8 cellular contexts compared by ENCODE assay signal in the genomic region with DNA sequence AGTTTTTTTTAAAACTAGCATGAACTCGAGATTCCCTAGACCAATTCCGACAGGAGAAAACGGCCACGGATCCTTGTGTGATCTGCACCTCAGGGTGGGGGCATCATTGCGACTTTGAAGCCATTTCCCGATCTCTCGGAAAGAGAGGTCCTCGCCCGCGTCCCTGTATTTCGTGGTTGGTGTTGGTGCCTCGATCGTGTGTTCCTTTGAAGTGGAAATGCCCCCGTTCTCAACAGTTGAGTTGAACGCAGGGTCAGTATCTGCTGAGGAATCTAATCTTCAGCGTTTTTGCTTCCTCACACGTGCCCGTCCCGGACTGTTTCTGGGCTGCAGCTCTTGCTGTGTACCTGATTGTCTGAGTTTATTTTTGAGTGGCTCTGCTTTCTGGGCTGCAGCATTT. TPM values are rescaled to one million over a fixed set of nuclear protein-coding genes. Genes with fewer than 3 reads are reported as not detected.
DNase-seq lines count a peak whose midpoint lies in the region; ATAC-seq and TF ChIP-seq lines count a peak whose summit lies in the region.

No MANE protein-coding gene starts in this region.

- H3K27me3 ChIP-seq in RWPE2 (ENCODE audit: insufficient read depth, poor library complexity, severe bottlenecking) (no peaks in the 10 kb centered on the region), endodermal cell (ENCODE audit: control insufficient read depth, insufficient read depth, low read length, poor library complexity, severe bottlenecking) (peaks cover 9% of the 10 kb centered on the region)

- no peak for TF ChIP-seq CTCF in RWPE2 (IDR thresholded peaks at IDR 0.05; ENCODE audit: poor library complexity, severe bottlenecking)
- TF ChIP-seq CTCF in endodermal cell (conservative IDR thresholded peaks at IDR 0.05): no peak
- TF ChIP-seq CTCF in osteocyte (IDR thresholded peaks at IDR 0.05): no peak

- H3K27ac Mint-ChIP-seq in activated CD4-positive, alpha-beta T cell treated with anti-CD3 and anti-CD28 coated beads for 36 hours: peak overlapping the region; percentile 57
- H3K27ac Mint-ChIP-seq in endodermal cell (peak overlapping the region; percentile 78), osteocyte (ENCODE audit: unreplicated experiment) (peak overlapping the region; percentile 85)

- peak; percentile 45 for DNase-seq in activated CD4-positive, alpha-beta T cell treated with anti-CD3 and anti-CD28 coated beads for 36 hours
- DNase-seq in activated CD4-positive, alpha-beta T cell treated with anti-CD3 and anti-CD28 coated beads for 4 hours: no peak
- DNase-seq in RWPE2 (ENCODE audit: low spot score) (no peak), endodermal cell (no peak), osteocyte (ENCODE audit: extremely low spot score, unreplicated experiment) (no peak), cortex of kidney (lab: John Stamatoyannopoulos, UW) (no peak), head of caudate nucleus (no peak)
- DNase-seq in activated CD4-positive, CD25-positive, alpha-beta regulatory T cell (lab: John Stamatoyannopoulos, UW): no peak

- H3K4me1 ChIP-seq in RWPE2 (ENCODE audit: insufficient read depth, poor library complexity, severe bottlenecking): no peaks in the 10 kb centered on the region
- H3K4me1 ChIP-seq in endodermal cell (ENCODE audit: control insufficient read depth, insufficient read depth, low read length): peaks cover 4% of the 10 kb centered on the region

- CTCF ChIA-PET in activated CD4-positive, alpha-beta T cell treated with anti-CD3 and anti-CD28 coated beads for 36 hours (lab: Charles Lee): no interaction called here

- H3K9me3 ChIP-seq in RWPE2 (ENCODE audit: severe bottlenecking): no peaks in the 10 kb centered on the region
- H3K9me3 ChIP-seq in endodermal cell (ENCODE audit: control insufficient read depth, low read length): no peaks in the 10 kb centered on the region

- peak overlapping the region; percentile 76 for H3K9ac ChIP-seq in endodermal cell (ENCODE audit: extremely low read depth, low read length, poor library complexity, severe bottlenecking)

- H3K9me3 Mint-ChIP-seq in activated CD4-positive, alpha-beta T cell treated with anti-CD3 and anti-CD28 coated beads for 36 hours (ENCODE audit: low read depth): no peaks in the 10 kb centered on the region
- H3K9me3 Mint-ChIP-seq in endodermal cell (peaks cover 13% of the 10 kb centered on the region), osteocyte (ENCODE audit: unreplicated experiment) (no peaks in the 10 kb centered on the region)

- no peak for ATAC-seq in activated CD4-positive, alpha-beta T cell treated with anti-CD3 and anti-CD28 coated beads for 36 hours
- ATAC-seq in RWPE2 (ENCODE audit: low read depth): no peak

- H3K4me3 ChIP-seq in RWPE2 (ENCODE audit: severe bottlenecking): peak overlapping the region; percentile 97
- H3K4me3 ChIP-seq in endodermal cell (ENCODE audit: low read length): peak overlapping the region; percentile 95

- H3K4me3 Mint-ChIP-seq in activated CD4-positive, alpha-beta T cell treated with anti-CD3 and anti-CD28 coated beads for 36 hours: peak overlapping the region; percentile 84
- peak overlapping the region; percentile 79 for H3K4me3 Mint-ChIP-seq in endodermal cell
- peak overlapping the region; percentile 86 for H3K4me3 Mint-ChIP-seq in osteocyte (ENCODE audit: unreplicated experiment)

- H3K27ac ChIP-seq in RWPE2 (ENCODE audit: poor library complexity, severe bottlenecking) (peak overlapping the region; percentile 78), endodermal cell (ENCODE audit: low read depth, low read length) (no peak overlapping the region)

- peaks cover 24% of the 10 kb centered on the region for H3K4me1 Mint-ChIP-seq in activated CD4-positive, alpha-beta T cell treated with anti-CD3 and anti-CD28 coated beads for 36 hours
- peaks cover 24% of the 10 kb centered on the region for H3K4me1 Mint-ChIP-seq in endodermal cell
- H3K4me1 Mint-ChIP-seq in osteocyte (ENCODE audit: unreplicated experiment): peaks cover 43% of the 10 kb centered on the region

- peaks cover 2% of the 10 kb centered on the region for H3K27me3 Mint-ChIP-seq in activated CD4-positive, alpha-beta T cell treated with anti-CD3 and anti-CD28 coated beads for 36 hours
- peaks cover 18% of the 10 kb centered on the region for H3K27me3 Mint-ChIP-seq in endodermal cell (ENCODE audit: insufficient read depth)
- no peaks in the 10 kb centered on the region for H3K27me3 Mint-ChIP-seq in osteocyte (ENCODE audit: unreplicated experiment)

- H3K36me3 ChIP-seq in RWPE2 (ENCODE audit: low read depth) (peaks cover 23% of the 10 kb centered on the region), endodermal cell (ENCODE audit: control insufficient read depth, insufficient read depth, low read length) (peaks cover 16% of the 10 kb centered on the region)

- peaks cover 22% of the 10 kb centered on the region for H3K36me3 Mint-ChIP-seq in activated CD4-positive, alpha-beta T cell treated with anti-CD3 and anti-CD28 coated beads for 36 hours (ENCODE audit: low read depth)
- peaks cover 23% of the 10 kb centered on the region for H3K36me3 Mint-ChIP-seq in endodermal cell (ENCODE audit: low read depth)
- H3K36me3 Mint-ChIP-seq in osteocyte (ENCODE audit: unreplicated experiment): peaks cover 8% of the 10 kb centered on the region

- POLR2A ChIA-PET in activated CD4-positive, alpha-beta T cell treated with anti-CD3 and anti-CD28 coated beads for 36 hours (lab: Charles Lee): no interaction called here

- 3% methylated on average over 13 to 19 of the region's 19 CpGs for WGBS in endodermal cell (ENCODE audit: insufficient coverage in 1 of 2, insufficient read length in 1 of 2), 2 experiments

- intact Hi-C loops in activated CD4-positive, alpha-beta T cell treated with anti-CD3 and anti-CD28 coated beads for 36 hours (cut with DNase I, micrococcal nuclease): loop anchor here (2.0 to 10.0 kb wide), 14 partner anchors 34 to 1208 kb away; a partner anchor contains a TSS
- intact Hi-C loops in head of caudate nucleus (cut with DNase I): loop anchor here (5.0 to 10.0 kb wide), 2 partner anchors 94 to 118 kb away; a partner anchor contains a TSS

RNA-seq across cellular contexts. Expression of a gene that starts 1.1 kb away (rescaled TPM):
- 10 to 100 TPM; 14.1 to 15.0 TPM for total RNA-seq in activated CD4-positive, alpha-beta T cell treated with anti-CD3 and anti-CD28 coated beads for 36 hours
- total RNA-seq in endodermal cell (10 to 100 TPM; 29.2 to 40.0 TPM), osteocyte (29.4 and 30.1 TPM in 2 replicates)
- polyA plus RNA-seq in endodermal cell (2013, experiment 1 of 2): 22.5 TPM
- polyA plus RNA-seq in endodermal cell (2013, experiment 2 of 2): 19.3 TPM

RNA-seq across cellular contexts. Expression of a gene that starts 1.4 kb away (rescaled TPM):
- 10 to 100 TPM in 1 of 2 experiments, 1 to 10 TPM in 1; 9.8 to 11.0 TPM for total RNA-seq in activated CD4-positive, alpha-beta T cell treated with anti-CD3 and anti-CD28 coated beads for 36 hours
- total RNA-seq in endodermal cell (10 to 100 TPM; 43.0 to 58.9 TPM), osteocyte (36.4 and 38.2 TPM in 2 replicates)
- 44.2 TPM for polyA plus RNA-seq in endodermal cell (2013, experiment 1 of 2)
- 38.1 TPM for polyA plus RNA-seq in endodermal cell (2013, experiment 2 of 2)
